In genomic region chr21:38679531-38679930, GRCh38 we compare ENCODE assay signal across 9 cellular contexts.
DNase-seq lines count a peak whose midpoint lies in the region; ATAC-seq and TF ChIP-seq lines count a peak whose summit lies in the region.
"Had no signal": no experiment of that assay in that cellular context is flagged by ENCODE, and none has a peak within 500 bp of the region (broad histone marks: within the 10 kb centered on the region; RNA-seq: fewer than 3 reads in every experiment).

No MANE protein-coding gene starts in this region.

- H3K9me3 Mint-ChIP-seq in CD14-positive monocyte = peaks cover 10 to 26% (median 14%) of the 10 kb centered on the region in 7 donors

- TF ChIP-seq CTCF in brain microvascular endothelial cell (IDR thresholded peaks at IDR 0.05; ENCODE audit: low read depth, low read length, missing control alignments) (no peak), CD14-positive monocyte (IDR thresholded peaks at IDR 0.05) (no peak)

- intact Hi-C loops in CD14-positive monocyte (cut with micrococcal nuclease) = no loop called here

- H3K4me3 Mint-ChIP-seq in CD14-positive monocyte = peak overlapping the region in 1 of 2 donors; percentile 72

- H3K4me3 ChIP-seq in brain microvascular endothelial cell (ENCODE audit: low read depth, low read length) (no peak overlapping the region), skeletal muscle cell (ENCODE audit: low read depth, low read length) (no peak overlapping the region)

- H3K27ac ChIP-seq in brain microvascular endothelial cell = no peak overlapping the region

- ATAC-seq in GM18520 (IDR thresholded peaks at IDR 0.05; ENCODE audit: unreplicated experiment) (peak; percentile 60), HG03045 (IDR thresholded peaks at IDR 0.05; ENCODE audit: unreplicated experiment) (no peak)

- H3K36me3 Mint-ChIP-seq in CD14-positive monocyte = peaks cover 0 to 2% of the 10 kb centered on the region in 2 donors

- peak overlapping the region in 3 of 7 donors; percentile 31 to 59 (median 49) for H3K27ac Mint-ChIP-seq in CD14-positive monocyte

- in situ Hi-C loops in brain microvascular endothelial cell (cut with HindIII; ENCODE audit: low pct_ligation_motif_present, low sequenced_read_pairs) = no loop called here

- H3K27me3 ChIP-seq in brain microvascular endothelial cell (replicated peaks) = peaks cover 49% of the 10 kb centered on the region

- H3K36me3 ChIP-seq in brain microvascular endothelial cell (replicated peaks) = no peaks in the 10 kb centered on the region

- peaks cover 21% of the 10 kb centered on the region for H3K4me1 Mint-ChIP-seq in CD14-positive monocyte

- H3K27me3 Mint-ChIP-seq in CD14-positive monocyte (ENCODE audit: low read depth in 3 of 3) = peaks cover 27 to 70% (median 46%) of the 10 kb centered on the region in 3 donors

- DNase-seq in HK-2 (ENCODE audit: unreplicated experiment) (peak; percentile 6), brain microvascular endothelial cell (peak; percentile 64), skeletal muscle cell (ENCODE audit: low read depth) (peak; percentile 25), CD14-positive monocyte (ENCODE audit: low spot score) (no peak), erythroblast (lab: John Stamatoyannopoulos, UW) (no peak), NCI-H2227 (lab: John Stamatoyannopoulos, UW; ENCODE audit: unreplicated experiment) (no peak)
- DNase-seq: NCI-H1092 treated with DMSO at 0.1 percent for 48 hours had no signal

- no peak for TF ChIP-seq POLR2A in erythroblast (IDR thresholded peaks at IDR 0.05; ENCODE audit: low read length)

Comparison
In these comparisons a context has a peak if more than half of its experiments do, and no peak if none do; other contexts are left out.
1. DNase-seq: peak in HK-2 (single experiment), brain microvascular endothelial cell (single experiment) and skeletal muscle cell (single experiment); none in CD14-positive monocyte (single experiment), erythroblast (0 of 2) and NCI-H2227 (single experiment).